Comparison of ENCODE assay signal across 8 cellular contexts in genomic region chr2:86622409-86622877, GRCh38.
DNase-seq lines count a peak whose midpoint lies in the region; ATAC-seq and TF ChIP-seq lines count a peak whose summit lies in the region.

No MANE protein-coding gene starts in this region.

- ATAC-seq in HG02938 (IDR thresholded peaks at IDR 0.05; ENCODE audit: unreplicated experiment), result no peak

- peak overlapping the region; percentile 94 for H3K4me3 Mint-ChIP-seq in activated naive CD4-positive, alpha-beta T cell treated with anti-CD3 and anti-CD28 coated beads, Interleukin-2, amount 10 ng/mL, durations not matched to agents 7 days and 5 days

- H3K36me3 Mint-ChIP-seq in activated naive CD4-positive, alpha-beta T cell treated with anti-CD3 and anti-CD28 coated beads, Interleukin-2, amount 10 ng/mL, durations not matched to agents 7 days and 5 days, result peaks cover 24% of the 10 kb centered on the region

- CTCF ChIA-PET in activated naive CD4-positive, alpha-beta T cell treated with anti-CD3 and anti-CD28 coated beads, Interleukin-2, amount 10 ng/mL, durations not matched to agents 7 days and 5 days (lab: Charles Lee), result interaction anchor here (1.0 to 1.3 kb wide), 4 partner anchors 13 to 401 kb away, joined by 3 to 4 read pairs (median 4); no protein-coding TSS in a partner anchor

- H3K27me3 Mint-ChIP-seq in activated naive CD4-positive, alpha-beta T cell treated with anti-CD3 and anti-CD28 coated beads, Interleukin-2, amount 10 ng/mL, durations not matched to agents 7 days and 5 days, result peaks cover 20% of the 10 kb centered on the region

- H3K4me1 Mint-ChIP-seq in activated naive CD4-positive, alpha-beta T cell treated with anti-CD3 and anti-CD28 coated beads, Interleukin-2, amount 10 ng/mL, durations not matched to agents 7 days and 5 days, result peaks cover 26% of the 10 kb centered on the region

- H3K9me3 Mint-ChIP-seq in activated naive CD4-positive, alpha-beta T cell treated with anti-CD3 and anti-CD28 coated beads, Interleukin-2, amount 10 ng/mL, durations not matched to agents 7 days and 5 days, result no peaks in the 10 kb centered on the region

- TF ChIP-seq CTCF in GM13977 (IDR thresholded peaks at IDR 0.05; ENCODE audit: extremely low read depth, insufficient read depth, missing control alignments), result no peak

- intact Hi-C loops in head of caudate nucleus (cut with DNase I), result loop anchor here (2.0 to 5.0 kb wide), 2 partner anchors 60 to 182 kb away; partner anchors contain the start of genes CHMP3 and KDM3A

- in situ Hi-C loops in GM13977 (cut with MboI; ENCODE audit: low pct_unique_long_range_greater_than_20kb, low sequenced_read_pairs, unreplicated experiment), result no loop called here

- H3K27ac Mint-ChIP-seq in activated naive CD4-positive, alpha-beta T cell treated with anti-CD3 and anti-CD28 coated beads, Interleukin-2, amount 10 ng/mL, durations not matched to agents 7 days and 5 days, result peak overlapping the region; percentile 97

- DNase-seq in NCI-H1417 (lab: John Stamatoyannopoulos, UW) (peak; percentile 36 to 73 (median 71)), NCI-H1417 treated with DMSO at 0.1 percent for 48 hours (lab: John Stamatoyannopoulos, UW) (no peak), NCI-H128 (lab: John Stamatoyannopoulos, UW; ENCODE audit: unreplicated experiment) (peak; percentile 4), head of caudate nucleus (peak in 33 of 42 donors; percentile 13 to 71 (median 33)), pons (ENCODE audit: low spot score) (peak; percentile 35), GM13977 (ENCODE audit: low spot score) (no peak)
- peak; percentile 57 for DNase-seq in activated naive CD4-positive, alpha-beta T cell treated with anti-CD3 and anti-CD28 coated beads, Interleukin-2, amount 10 ng/mL, durations not matched to agents 7 days and 5 days

Comparison
In these comparisons a context has a peak if more than half of its experiments do, and no peak if none do; other contexts are left out.
1. DNase-seq: peak in NCI-H1417 (3 of 3), NCI-H128 (single experiment), activated naive CD4-positive, alpha-beta T cell treated with anti-CD3 and anti-CD28 coated beads, Interleukin-2, amount 10 ng/mL, durations not matched to agents 7 days and 5 days (single experiment), head of caudate nucleus (33 of 42) and pons (single experiment); none in NCI-H1417 treated with DMSO at 0.1 percent for 48 hours (single experiment) and GM13977 (single experiment).